ENCODE assay signal across 19 cellular contexts in the genomic region with DNA sequence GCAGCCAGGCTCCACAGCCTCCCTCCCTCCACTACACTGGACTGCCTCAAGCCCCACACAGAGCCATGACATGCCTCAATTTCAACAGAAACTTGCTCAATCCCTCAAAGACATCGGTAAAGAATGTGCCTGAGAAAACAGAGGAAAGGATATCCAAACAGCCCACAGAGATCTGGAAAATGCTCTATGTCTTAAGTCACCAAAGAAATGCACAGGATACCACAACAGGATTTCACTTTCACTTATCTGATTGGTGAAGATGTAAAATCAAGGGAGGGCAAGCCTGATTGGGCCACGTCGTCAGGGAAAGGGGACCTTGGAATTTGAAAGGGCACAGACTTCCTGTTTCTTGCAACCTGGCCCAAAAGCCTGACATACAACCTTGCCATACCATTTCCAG. TPM values are rescaled to one million over a fixed set of nuclear protein-coding genes. Genes with fewer than 3 reads are reported as not detected.
DNase-seq lines count a peak whose midpoint lies in the region; TF ChIP-seq lines count a peak whose summit lies in the region.
"Had no signal": no experiment of that assay in that cellular context is flagged by ENCODE, and none has a peak within 500 bp of the region (broad histone marks: within the 10 kb centered on the region; RNA-seq: fewer than 3 reads in every experiment).

No MANE protein-coding gene starts in this region.

- CTCF ChIA-PET in AG04449 (lab: Yijun Ruan, JAX), result no interaction called here

- H3K4me3 ChIP-seq in AG04449 (ENCODE audit: low read depth, low read length) (no peak overlapping the region), fibroblast of the aortic adventitia (ENCODE audit: low read depth, low read length) (no peak overlapping the region)
- H3K4me3 ChIP-seq: coronary artery, hepatocyte, ovary, upper lobe of right lung had no signal

- POLR2A ChIA-PET in AG04449 (lab: Yijun Ruan, JAX), result no interaction called here

- TF ChIP-seq CTCF in AG04449 (IDR thresholded peaks at IDR 0.05; ENCODE audit: insufficient read depth, low read length, missing control alignments), result no peak
- TF ChIP-seq CTCF in fibroblast of the aortic adventitia (IDR thresholded peaks at IDR 0.05; ENCODE audit: insufficient read depth, low read length), result no peak

- TF ChIP-seq POLR2A in erythroblast (IDR thresholded peaks at IDR 0.05; ENCODE audit: low read length), result no peak

- peak; percentile 88 for DNase-seq in AG04449 (ENCODE audit: low read depth, low spot score)
- DNase-seq in H4 (ENCODE audit: low spot score), result peak; percentile 23
- DNase-seq in amniotic epithelial cell (ENCODE audit: low read depth), result peak; percentile 31
- peak; percentile 92 for DNase-seq in fibroblast of the aortic adventitia (ENCODE audit: low read depth)
- no peak for DNase-seq in erythroblast (lab: John Stamatoyannopoulos, UW)
- DNase-seq in stimulated activated CD4-positive, alpha-beta T cell treated with anti-CD3 and anti-CD28 coated beads, Interleukin-4, amount 100 ng/mL, for 4 hours, result no peak
- DNase-seq in GF-D8 (lab: John Stamatoyannopoulos, UW), result no peak
- no peak for DNase-seq in NCI-H2029 (lab: John Stamatoyannopoulos, UW)
- DNase-seq: activated CD4-positive, alpha-beta T cell treated with anti-CD3 and anti-CD28 coated beads, Interleukin-2, amount 50 U/mL, for 48 hours; activated naive CD8-positive, alpha-beta T cell treated with anti-CD3 and anti-CD28 coated beads, Interleukin-2, amount 10 ng/mL, durations not matched to agents 7 days and 5 days; activated T-cell treated with anti-CD3 and anti-CD28 coated beads, Interleukin-2, amount 50 U/mL, for 48 hours; NCI-H2081 treated with DMSO at 0.1 percent for 48 hours; ovary; small intestine; stimulated activated naive B cell treated with anti-CD40 and anti-IgM and Interleukin-4, amounts not matched to agents 10 μg/mL and 1 μg/mL and 100 μg/mL, for 72 hours; upper lobe of right lung had no signal

RNA-seq across cellular contexts. Expression of a gene that starts 14.2 kb away (rescaled TPM):
- total RNA-seq in H4 (2014; rRNA removed; shearing (Covaris generic)), result 0.08 TPM in 1 of 2 replicates, not detected in the other
- 13.7 and 42.8 TPM in 2 replicates for total RNA-seq in fibroblast of the aortic adventitia (ENCODE audit: low replicate concordance)
- total RNA-seq: HepG2 had no signal

Comparison
In these comparisons a context has a peak if more than half of its experiments do, and no peak if none do; other contexts are left out.
1. DNase-seq: peak in AG04449 (single experiment), H4 (single experiment), amniotic epithelial cell (single experiment) and fibroblast of the aortic adventitia (single experiment); none in erythroblast (0 of 2), stimulated activated CD4-positive, alpha-beta T cell treated with anti-CD3 and anti-CD28 coated beads, Interleukin-4, amount 100 ng/mL, for 4 hours (0 of 2), GF-D8 (single experiment) and NCI-H2029 (single experiment).
2. RNA of a gene that starts 14.2 kb away (total RNA-seq): 13.7 to 42.8 TPM in fibroblast of the aortic adventitia; 0.08 TPM in H4; every median in the first group is over 10 times any median in the second.